Comparison of ENCODE assay signal across 10 cellular contexts in genomic region chr12:108724890-108725151, GRCh38. TPM values are rescaled to one million over a fixed set of nuclear protein-coding genes. Genes with fewer than 3 reads are reported as not detected.
DNase-seq lines count a peak whose midpoint lies in the region; ATAC-seq and TF ChIP-seq lines count a peak whose summit lies in the region.
"Had no signal": no experiment of that assay in that cellular context is flagged by ENCODE, and none has a peak within 500 bp of the region (broad histone marks: within the 10 kb centered on the region; RNA-seq: fewer than 3 reads in every experiment).

No MANE protein-coding gene starts in this region.

- H3K4me3 Mint-ChIP-seq in stimulated activated naive CD8-positive, alpha-beta T cell treated with anti-CD3 and anti-CD28 coated beads, Interleukin-15, Interleukin-2, amounts not matched to agents 100 ng/mL and 50 ng/mL, for 24 hours, result no peak overlapping the region
- H3K4me3 Mint-ChIP-seq in dendritic cell treated with granulocyte-macrophage colony-stimulating factor and Interleukin-4, amounts not matched to agents 40 ng/mL and 50 ng/mL, for 4 days, result no peak overlapping the region
- H3K4me3 Mint-ChIP-seq in neural crest cell, result peak overlapping the region; percentile 52

- TF ChIP-seq POLR2A in erythroblast (IDR thresholded peaks at IDR 0.05; ENCODE audit: low read length), result no peak

- intact Hi-C loops in dendritic cell treated with granulocyte-macrophage colony-stimulating factor and Interleukin-4, amounts not matched to agents 40 ng/mL and 50 ng/mL, for 4 days (cut with micrococcal nuclease), result loop anchor here (5.0 kb wide), 2 partner anchors 38 to 58 kb away; no protein-coding TSS in a partner anchor

- no peak for ATAC-seq in stimulated activated naive CD8-positive, alpha-beta T cell treated with anti-CD3 and anti-CD28 coated beads, Interleukin-15, Interleukin-2, amounts not matched to agents 100 U/mL and 50 U/mL, for 24 hours

- DNase-seq in stimulated activated naive CD8-positive, alpha-beta T cell treated with anti-CD3 and anti-CD28 coated beads, Interleukin-15, Interleukin-2, amounts not matched to agents 100 U/mL and 50 U/mL, for 24 hours, result no peak
- DNase-seq in neural crest cell (ENCODE audit: low read depth, low spot score), result no peak
- DNase-seq in activated CD4-positive, CD25-positive, alpha-beta regulatory T cell treated with anti-CD3 and anti-CD28 coated beads, Interleukin-2, amount 50 U/mL, for 72 hours, result no peak
- no peak for DNase-seq in activated CD8-positive, alpha-beta memory T cell treated with anti-CD3 and anti-CD28 coated beads for 24 hours
- no peak for DNase-seq in NCI-H2196 treated with DMSO at 0.1 percent for 48 hours (lab: John Stamatoyannopoulos, UW; ENCODE audit: unreplicated experiment)
- no peak for DNase-seq in erythroblast (lab: John Stamatoyannopoulos, UW)
- DNase-seq: kidney, NCI-H510A had no signal

- H3K36me3 Mint-ChIP-seq in stimulated activated naive CD8-positive, alpha-beta T cell treated with anti-CD3 and anti-CD28 coated beads, Interleukin-15, Interleukin-2, amounts not matched to agents 100 ng/mL and 50 ng/mL, for 24 hours (ENCODE audit: low read depth), result peaks cover 5% of the 10 kb centered on the region
- peaks cover 22% of the 10 kb centered on the region for H3K36me3 Mint-ChIP-seq in dendritic cell treated with granulocyte-macrophage colony-stimulating factor and Interleukin-4, amounts not matched to agents 40 ng/mL and 50 ng/mL, for 4 days (ENCODE audit: low read depth)
- no peaks in the 10 kb centered on the region for H3K36me3 Mint-ChIP-seq in neural crest cell (ENCODE audit: low read depth)

- no peaks in the 10 kb centered on the region for H3K27me3 Mint-ChIP-seq in stimulated activated naive CD8-positive, alpha-beta T cell treated with anti-CD3 and anti-CD28 coated beads, Interleukin-15, Interleukin-2, amounts not matched to agents 100 ng/mL and 50 ng/mL, for 24 hours
- no peaks in the 10 kb centered on the region for H3K27me3 Mint-ChIP-seq in dendritic cell treated with granulocyte-macrophage colony-stimulating factor and Interleukin-4, amounts not matched to agents 40 ng/mL and 50 ng/mL, for 4 days
- H3K27me3 Mint-ChIP-seq in neural crest cell (ENCODE audit: low read depth), result no peaks in the 10 kb centered on the region

- TF ChIP-seq CTCF in neural crest cell (conservative IDR thresholded peaks at IDR 0.05), result no peak

- H3K27ac Mint-ChIP-seq in stimulated activated naive CD8-positive, alpha-beta T cell treated with anti-CD3 and anti-CD28 coated beads, Interleukin-15, Interleukin-2, amounts not matched to agents 100 ng/mL and 50 ng/mL, for 24 hours, result peak overlapping the region; percentile 33
- H3K27ac Mint-ChIP-seq in dendritic cell treated with granulocyte-macrophage colony-stimulating factor and Interleukin-4, amounts not matched to agents 40 ng/mL and 50 ng/mL, for 4 days, result peak overlapping the region; percentile 88
- H3K27ac Mint-ChIP-seq in neural crest cell (ENCODE audit: unreplicated experiment), result peak overlapping the region; percentile 51

- H3K9me3 Mint-ChIP-seq in stimulated activated naive CD8-positive, alpha-beta T cell treated with anti-CD3 and anti-CD28 coated beads, Interleukin-15, Interleukin-2, amounts not matched to agents 100 ng/mL and 50 ng/mL, for 24 hours, result no peaks in the 10 kb centered on the region
- no peaks in the 10 kb centered on the region for H3K9me3 Mint-ChIP-seq in dendritic cell treated with granulocyte-macrophage colony-stimulating factor and Interleukin-4, amounts not matched to agents 40 ng/mL and 50 ng/mL, for 4 days
- no peaks in the 10 kb centered on the region for H3K9me3 Mint-ChIP-seq in neural crest cell

- peaks cover 71% of the 10 kb centered on the region for H3K4me1 Mint-ChIP-seq in stimulated activated naive CD8-positive, alpha-beta T cell treated with anti-CD3 and anti-CD28 coated beads, Interleukin-15, Interleukin-2, amounts not matched to agents 100 ng/mL and 50 ng/mL, for 24 hours (ENCODE audit: low read depth)
- peaks cover 84% of the 10 kb centered on the region for H3K4me1 Mint-ChIP-seq in dendritic cell treated with granulocyte-macrophage colony-stimulating factor and Interleukin-4, amounts not matched to agents 40 ng/mL and 50 ng/mL, for 4 days (ENCODE audit: low read depth)
- H3K4me1 Mint-ChIP-seq in neural crest cell, result peaks cover 78% of the 10 kb centered on the region

RNA-seq across cellular contexts. Expression of gene CORO1C, which starts 6.5 kb away (rescaled TPM):
- total RNA-seq in neural crest cell, result 171 and 175 TPM in 2 replicates

Comparison
In these comparisons a context has a peak if more than half of its experiments do, and no peak if none do; other contexts are left out.
1. H3K27ac Mint-ChIP-seq: peak in every context shown above with its lines; median percentile 88 in dendritic cell treated with granulocyte-macrophage colony-stimulating factor and Interleukin-4, amounts not matched to agents 40 ng/mL and 50 ng/mL, for 4 days; 51 in neural crest cell; 33 in stimulated activated naive CD8-positive, alpha-beta T cell treated with anti-CD3 and anti-CD28 coated beads, Interleukin-15, Interleukin-2, amounts not matched to agents 100 ng/mL and 50 ng/mL, for 24 hours.